1 cellular context compared by ENCODE assay signal in the genomic region with DNA sequence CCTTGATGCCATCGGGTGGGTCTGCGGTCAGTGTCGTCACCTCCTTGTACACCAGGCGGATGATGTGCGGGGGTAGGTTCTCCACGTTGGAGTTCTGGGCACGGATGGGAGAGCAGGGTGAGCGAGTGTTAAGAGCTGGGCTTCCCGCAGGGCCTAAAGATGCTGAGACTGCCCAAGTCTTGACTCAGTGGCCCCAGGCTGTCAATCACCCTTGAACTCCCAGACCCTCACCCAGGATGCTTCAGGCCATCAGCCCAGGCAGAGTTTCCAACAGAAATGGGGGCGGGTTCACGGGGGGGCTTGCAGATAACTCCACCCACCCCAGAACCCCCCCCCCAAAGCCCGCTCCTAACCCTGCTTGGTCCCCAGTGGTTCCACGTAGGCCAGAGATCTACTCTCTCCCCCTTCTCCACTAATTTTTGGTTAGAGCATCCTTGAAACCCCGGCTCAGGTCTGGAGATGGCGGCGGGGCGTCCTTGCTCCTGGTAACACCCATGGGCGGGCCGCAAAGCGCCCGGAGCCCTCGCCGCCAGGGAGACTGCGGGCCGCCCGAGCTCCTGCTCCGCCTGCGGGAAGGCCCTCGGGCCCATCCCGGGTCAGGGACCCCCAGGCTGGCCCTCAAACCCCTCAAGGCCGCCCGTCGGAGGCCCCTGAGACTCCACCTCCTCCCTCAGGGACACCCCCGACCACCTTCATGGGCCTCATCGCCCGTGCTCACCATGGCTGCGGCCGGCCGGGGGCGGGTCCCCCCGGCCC.
TF ChIP-seq lines count a peak whose summit lies in the region.

No MANE protein-coding gene starts in this region.

TF ChIP-seq in GM23338, 12 proteins besides CTCF, POLR2A, EP300 and RAD21 (continued from another document):
- TF ChIP-seq, protein P1, sequence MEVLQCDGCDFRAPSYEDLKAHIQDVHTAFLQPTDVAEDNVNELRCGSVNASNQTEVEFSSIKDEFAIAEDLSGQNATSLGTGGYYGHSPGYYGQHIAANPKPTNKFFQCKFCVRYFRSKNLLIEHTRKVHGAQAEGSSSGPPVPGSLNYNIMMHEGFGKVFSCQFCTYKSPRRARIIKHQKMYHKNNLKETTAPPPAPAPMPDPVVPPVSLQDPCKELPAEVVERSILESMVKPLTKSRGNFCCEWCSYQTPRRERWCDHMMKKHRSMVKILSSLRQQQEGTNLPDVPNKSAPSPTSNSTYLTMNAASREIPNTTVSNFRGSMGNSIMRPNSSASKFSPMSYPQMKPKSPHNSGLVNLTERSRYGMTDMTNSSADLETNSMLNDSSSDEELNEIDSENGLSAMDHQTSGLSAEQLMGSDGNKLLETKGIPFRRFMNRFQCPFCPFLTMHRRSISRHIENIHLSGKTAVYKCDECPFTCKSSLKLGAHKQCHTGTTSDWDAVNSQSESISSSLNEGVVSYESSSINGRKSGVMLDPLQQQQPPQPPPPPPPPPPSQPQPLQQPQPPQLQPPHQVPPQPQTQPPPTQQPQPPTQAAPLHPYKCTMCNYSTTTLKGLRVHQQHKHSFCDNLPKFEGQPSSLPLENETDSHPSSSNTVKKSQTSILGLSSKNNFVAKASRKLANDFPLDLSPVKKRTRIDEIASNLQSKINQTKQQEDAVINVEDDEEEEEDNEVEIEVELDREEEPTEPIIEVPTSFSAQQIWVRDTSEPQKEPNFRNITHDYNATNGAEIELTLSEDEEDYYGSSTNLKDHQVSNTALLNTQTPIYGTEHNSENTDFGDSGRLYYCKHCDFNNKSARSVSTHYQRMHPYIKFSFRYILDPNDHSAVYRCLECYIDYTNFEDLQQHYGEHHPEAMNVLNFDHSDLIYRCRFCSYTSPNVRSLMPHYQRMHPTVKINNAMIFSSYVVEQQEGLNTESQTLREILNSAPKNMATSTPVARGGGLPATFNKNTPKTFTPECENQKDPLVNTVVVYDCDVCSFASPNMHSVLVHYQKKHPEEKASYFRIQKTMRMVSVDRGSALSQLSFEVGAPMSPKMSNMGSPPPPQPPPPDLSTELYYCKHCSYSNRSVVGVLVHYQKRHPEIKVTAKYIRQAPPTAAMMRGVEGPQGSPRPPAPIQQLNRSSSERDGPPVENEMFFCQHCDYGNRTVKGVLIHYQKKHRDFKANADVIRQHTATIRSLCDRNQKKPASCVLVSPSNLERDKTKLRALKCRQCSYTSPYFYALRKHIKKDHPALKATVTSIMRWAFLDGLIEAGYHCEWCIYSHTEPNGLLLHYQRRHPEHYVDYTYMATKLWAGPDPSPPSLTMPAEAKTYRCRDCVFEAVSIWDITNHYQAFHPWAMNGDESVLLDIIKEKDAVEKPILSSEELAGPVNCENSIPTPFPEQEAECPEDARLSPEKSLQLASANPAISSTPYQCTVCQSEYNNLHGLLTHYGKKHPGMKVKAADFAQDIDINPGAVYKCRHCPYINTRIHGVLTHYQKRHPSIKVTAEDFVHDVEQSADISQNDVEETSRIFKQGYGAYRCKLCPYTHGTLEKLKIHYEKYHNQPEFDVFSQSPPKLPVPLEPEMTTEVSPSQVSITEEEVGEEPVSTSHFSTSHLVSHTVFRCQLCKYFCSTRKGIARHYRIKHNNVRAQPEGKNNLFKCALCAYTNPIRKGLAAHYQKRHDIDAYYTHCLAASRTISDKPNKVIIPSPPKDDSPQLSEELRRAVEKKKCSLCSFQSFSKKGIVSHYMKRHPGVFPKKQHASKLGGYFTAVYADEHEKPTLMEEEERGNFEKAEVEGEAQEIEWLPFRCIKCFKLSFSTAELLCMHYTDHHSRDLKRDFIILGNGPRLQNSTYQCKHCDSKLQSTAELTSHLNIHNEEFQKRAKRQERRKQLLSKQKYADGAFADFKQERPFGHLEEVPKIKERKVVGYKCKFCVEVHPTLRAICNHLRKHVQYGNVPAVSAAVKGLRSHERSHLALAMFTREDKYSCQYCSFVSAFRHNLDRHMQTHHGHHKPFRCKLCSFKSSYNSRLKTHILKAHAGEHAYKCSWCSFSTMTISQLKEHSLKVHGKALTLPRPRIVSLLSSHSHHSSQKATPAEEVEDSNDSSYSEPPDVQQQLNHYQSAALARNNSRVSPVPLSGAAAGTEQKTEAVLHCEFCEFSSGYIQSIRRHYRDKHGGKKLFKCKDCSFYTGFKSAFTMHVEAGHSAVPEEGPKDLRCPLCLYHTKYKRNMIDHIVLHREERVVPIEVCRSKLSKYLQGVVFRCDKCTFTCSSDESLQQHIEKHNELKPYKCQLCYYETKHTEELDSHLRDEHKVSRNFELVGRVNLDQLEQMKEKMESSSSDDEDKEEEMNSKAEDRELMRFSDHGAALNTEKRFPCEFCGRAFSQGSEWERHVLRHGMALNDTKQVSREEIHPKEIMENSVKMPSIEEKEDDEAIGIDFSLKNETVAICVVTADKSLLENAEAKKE (CRISPR knock-in tag; IDR thresholded peaks at IDR 0.05) = no peak
- TF ChIP-seq ZNF114 (CRISPR knock-in tag; IDR thresholded peaks at IDR 0.05) (no peak), JUNB (IDR thresholded peaks at IDR 0.05; ENCODE audit: unreplicated experiment) (no peak), POLR2AphosphoS5 (IDR thresholded peaks at IDR 0.05; ENCODE audit: low read depth) (no peak), EZH2phosphoT487 (IDR thresholded peaks at IDR 0.05; ENCODE audit: unreplicated experiment) (no peak), ZNF331 (CRISPR knock-in tag; IDR thresholded peaks at IDR 0.05; ENCODE audit: low read depth) (no peak), CREB1 (CRISPR knock-in tag; IDR thresholded peaks at IDR 0.05; ENCODE audit: low read depth) (no peak), NANOG (IDR thresholded peaks at IDR 0.05; ENCODE audit: borderline replicate concordance) (no peak), STAT1 (IDR thresholded peaks at IDR 0.05; ENCODE audit: unreplicated experiment) (no peak)
- TF ChIP-seq, protein P2, sequence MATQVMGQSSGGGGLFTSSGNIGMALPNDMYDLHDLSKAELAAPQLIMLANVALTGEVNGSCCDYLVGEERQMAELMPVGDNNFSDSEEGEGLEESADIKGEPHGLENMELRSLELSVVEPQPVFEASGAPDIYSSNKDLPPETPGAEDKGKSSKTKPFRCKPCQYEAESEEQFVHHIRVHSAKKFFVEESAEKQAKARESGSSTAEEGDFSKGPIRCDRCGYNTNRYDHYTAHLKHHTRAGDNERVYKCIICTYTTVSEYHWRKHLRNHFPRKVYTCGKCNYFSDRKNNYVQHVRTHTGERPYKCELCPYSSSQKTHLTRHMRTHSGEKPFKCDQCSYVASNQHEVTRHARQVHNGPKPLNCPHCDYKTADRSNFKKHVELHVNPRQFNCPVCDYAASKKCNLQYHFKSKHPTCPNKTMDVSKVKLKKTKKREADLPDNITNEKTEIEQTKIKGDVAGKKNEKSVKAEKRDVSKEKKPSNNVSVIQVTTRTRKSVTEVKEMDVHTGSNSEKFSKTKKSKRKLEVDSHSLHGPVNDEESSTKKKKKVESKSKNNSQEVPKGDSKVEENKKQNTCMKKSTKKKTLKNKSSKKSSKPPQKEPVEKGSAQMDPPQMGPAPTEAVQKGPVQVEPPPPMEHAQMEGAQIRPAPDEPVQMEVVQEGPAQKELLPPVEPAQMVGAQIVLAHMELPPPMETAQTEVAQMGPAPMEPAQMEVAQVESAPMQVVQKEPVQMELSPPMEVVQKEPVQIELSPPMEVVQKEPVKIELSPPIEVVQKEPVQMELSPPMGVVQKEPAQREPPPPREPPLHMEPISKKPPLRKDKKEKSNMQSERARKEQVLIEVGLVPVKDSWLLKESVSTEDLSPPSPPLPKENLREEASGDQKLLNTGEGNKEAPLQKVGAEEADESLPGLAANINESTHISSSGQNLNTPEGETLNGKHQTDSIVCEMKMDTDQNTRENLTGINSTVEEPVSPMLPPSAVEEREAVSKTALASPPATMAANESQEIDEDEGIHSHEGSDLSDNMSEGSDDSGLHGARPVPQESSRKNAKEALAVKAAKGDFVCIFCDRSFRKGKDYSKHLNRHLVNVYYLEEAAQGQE (IDR thresholded peaks at IDR 0.05; ENCODE audit: unreplicated experiment) = no peak
